1 cellular context compared by ENCODE assay signal in genomic region chrX:64395568-64395929, GRCh38.
TF ChIP-seq lines count a peak whose summit lies in the region.

No MANE protein-coding gene starts in this region.

TF ChIP-seq in HepG2, 621 proteins besides CTCF, POLR2A, EP300 and RAD21 (continued from another document):
- TF ChIP-seq HOXD1 (CRISPR knock-in tag; IDR thresholded peaks at IDR 0.05), result no peak
- TF ChIP-seq THAP11 (CRISPR knock-in tag; IDR thresholded peaks at IDR 0.05), result no peak
- TF ChIP-seq THAP8 (CRISPR knock-in tag; IDR thresholded peaks at IDR 0.05; ENCODE audit: borderline replicate concordance), result no peak
- no peak for TF ChIP-seq E2F5 (CRISPR knock-in tag; conservative IDR thresholded peaks at IDR 0.05)
- TF ChIP-seq IKZF1 (IDR thresholded peaks at IDR 0.05), result no peak
- no peak for TF ChIP-seq SMARCC2 (IDR thresholded peaks at IDR 0.05)
- TF ChIP-seq SP1 (IDR thresholded peaks at IDR 0.05), result no peak
- no peak for TF ChIP-seq SP1 (CRISPR knock-in tag; IDR thresholded peaks at IDR 0.05)
- no peak for TF ChIP-seq HNRNPUL1 (IDR thresholded peaks at IDR 0.05; ENCODE audit: low read depth, low read length)
- TF ChIP-seq ZNF564 (CRISPR knock-in tag; IDR thresholded peaks at IDR 0.05), result no peak
- TF ChIP-seq MXD4 (CRISPR knock-in tag; IDR thresholded peaks at IDR 0.05), result no peak
- no peak for TF ChIP-seq ZNF766 (CRISPR knock-in tag; IDR thresholded peaks at IDR 0.05; ENCODE audit: borderline replicate concordance)
TF ChIP-seq in HepG2: peak in this region for 0.
